ENCODE assay signal across 27 cellular contexts in genomic region chr1:4066860-4067599, GRCh38.
"Had no signal": no experiment of that assay in that cellular context is flagged by ENCODE, and none has a peak within 500 bp of the region (broad histone marks: within the 10 kb centered on the region; RNA-seq: fewer than 3 reads in every experiment).

No MANE protein-coding gene starts in this region.

- H2AFZ ChIP-seq: neural progenitor cell, parathyroid adenoma had no signal

- ATAC-seq: natural killer cell; psoas muscle; right cardiac atrium; sciatic nerve; stimulated activated memory B cell treated with anti-CD40 and anti-IgM and Interleukin-4, amounts not matched to agents 10 μg/mL and 1 μg/mL and 100 μg/mL, for 72 hours; stimulated activated naive CD8-positive, alpha-beta T cell treated with anti-CD3 and anti-CD28 coated beads, Interleukin-15, amount 100 ng/mL, for 72 hours; stimulated activated naive CD8-positive, alpha-beta T cell treated with anti-CD3 and anti-CD28 coated beads, Interleukin-15, Interleukin-2, amounts not matched to agents 100 U/mL and 50 U/mL, for 24 hours; upper lobe of right lung had no signal

- H3K36me3 ChIP-seq: neural progenitor cell, ovary, spleen, suprapubic skin, tibial artery, transverse colon, upper lobe of right lung, vagina had no signal

- H3K4me1 ChIP-seq: parathyroid adenoma, psoas muscle, spleen, suprapubic skin, testis, tibial artery, transverse colon, upper lobe of right lung, vagina had no signal

- H3K9me3 ChIP-seq: ovary, psoas muscle, spleen, suprapubic skin, testis, tibial artery, transverse colon, upper lobe of right lung, vagina had no signal

- DNase-seq: natural killer cell; occipital lobe; ovary; psoas muscle; right cardiac atrium; stimulated activated CD4-positive, alpha-beta T cell treated with anti-CD3 and anti-CD28 coated beads, Interleukin-12 subunit alpha, Interleukin-12 subunit beta, amount 100 ng/mL, for 4 hours; stimulated activated CD4-positive, alpha-beta T cell treated with anti-CD3 and anti-CD28 coated beads, Interleukin-1b, Interleukin-23, amount 100 ng/mL, for 48 hours; stimulated activated CD4-positive, alpha-beta T cell treated with anti-CD3 and anti-CD28 coated beads, Interleukin-4, amount 100 ng/mL, for 1 hour; stimulated activated CD4-positive, alpha-beta T cell treated with anti-CD3 and anti-CD28 coated beads, Interleukin-4, amount 100 ng/mL, for 4 hours; stimulated activated CD8-positive, alpha-beta memory T cell treated with anti-CD3 and anti-CD28 coated beads, Interleukin-4, amount 100 ng/mL, for 48 hours; stimulated activated naive CD4-positive, alpha-beta T cell; stimulated activated naive CD8-positive, alpha-beta T cell treated with anti-CD3 and anti-CD28 coated beads, Interleukin-15, amount 100 ng/mL, for 72 hours; stimulated activated naive CD8-positive, alpha-beta T cell treated with anti-CD3 and anti-CD28 coated beads, Interleukin-15, Interleukin-2, amounts not matched to agents 100 U/mL and 50 U/mL, for 24 hours; substantia nigra; testis; transverse colon had no signal

- H3K9ac ChIP-seq: neural progenitor cell, parathyroid adenoma had no signal

- H3K27me3 ChIP-seq: neural progenitor cell, ovary, testis, transverse colon, upper lobe of right lung, vagina had no signal

- H3K4me3 ChIP-seq: neural progenitor cell, ovary, psoas muscle, skin epidermis, smooth muscle cell, spleen, suprapubic skin, testis, tibial artery, transverse colon, upper lobe of right lung, vagina had no signal

- H3K4me2 ChIP-seq: neural progenitor cell, smooth muscle cell had no signal

- H3K79me2 ChIP-seq: parathyroid adenoma had no signal

- H3K27ac ChIP-seq: neural progenitor cell, ovary, parathyroid adenoma, psoas muscle, skin epidermis, spleen, suprapubic skin, testis, tibial artery, transverse colon, upper lobe of right lung, vagina had no signal
